Comparison of ENCODE assay signal across 9 cellular contexts in the genomic region with DNA sequence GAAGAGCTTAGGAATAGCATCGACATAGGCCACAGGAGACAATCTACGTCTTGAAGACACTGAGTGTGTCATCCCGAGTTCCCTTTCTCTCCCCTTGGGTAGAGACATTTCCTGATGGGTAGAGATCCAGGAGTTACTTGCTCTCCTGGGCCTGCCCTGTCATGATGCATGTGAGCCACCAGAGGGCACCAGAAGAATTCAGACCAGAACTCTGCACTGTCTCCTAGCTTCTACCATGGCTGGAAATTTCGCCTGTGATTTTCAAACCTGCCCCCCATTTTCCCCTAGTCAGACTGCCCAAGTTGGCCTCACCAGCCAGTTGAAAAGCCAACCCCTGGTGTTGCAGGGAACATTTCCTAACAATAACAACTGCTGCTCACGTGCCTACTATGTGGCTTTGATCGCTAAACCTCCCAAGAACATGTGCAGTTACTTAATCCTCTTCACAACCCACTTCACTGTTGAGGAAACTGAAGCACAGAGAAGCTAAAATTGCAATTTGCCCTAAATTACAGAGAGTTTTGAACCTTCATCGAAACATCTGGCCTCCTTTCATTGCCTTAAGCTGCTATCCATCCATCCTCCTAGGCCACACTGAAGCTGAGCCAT. TPM values are rescaled to one million over a fixed set of nuclear protein-coding genes. Genes with fewer than 3 reads are reported as not detected.
DNase-seq lines count a peak whose midpoint lies in the region; ATAC-seq and TF ChIP-seq lines count a peak whose summit lies in the region.
"Had no signal": no experiment of that assay in that cellular context is flagged by ENCODE, and none has a peak within 500 bp of the region (broad histone marks: within the 10 kb centered on the region; RNA-seq: fewer than 3 reads in every experiment).

No MANE protein-coding gene starts in this region.

- H3K4me3 Mint-ChIP-seq in endodermal cell = no peak overlapping the region
- H3K4me3 Mint-ChIP-seq: T-helper 1 cell treated with Interleukin-12 subunit alpha and Interleukin-12 subunit beta and Interleukin-4 antibody, amounts not matched to agents 30 μg/mL and 1 μg/mL, for 36 hours had no signal

- ATAC-seq in GM19025 (IDR thresholded peaks at IDR 0.05; ENCODE audit: low read depth, unreplicated experiment) (peak; percentile 73), HG03159 (IDR thresholded peaks at IDR 0.05; ENCODE audit: unreplicated experiment) (peak; percentile 81)

- H3K9me3 Mint-ChIP-seq in endodermal cell = no peaks in the 10 kb centered on the region
- H3K9me3 Mint-ChIP-seq: T-helper 1 cell treated with Interleukin-12 subunit alpha and Interleukin-12 subunit beta and Interleukin-4 antibody, amounts not matched to agents 30 μg/mL and 1 μg/mL, for 36 hours had no signal

- no peaks in the 10 kb centered on the region for H3K27me3 ChIP-seq in endodermal cell (ENCODE audit: control insufficient read depth, insufficient read depth, low read length, poor library complexity, severe bottlenecking)

- peaks cover 22% of the 10 kb centered on the region for H3K4me1 Mint-ChIP-seq in endodermal cell

- H3K36me3 Mint-ChIP-seq in endodermal cell (ENCODE audit: low read depth) = no peaks in the 10 kb centered on the region

- no peak overlapping the region for H3K27ac ChIP-seq in endodermal cell (ENCODE audit: low read depth, low read length)

- no peak overlapping the region for H3K9ac ChIP-seq in endodermal cell (ENCODE audit: extremely low read depth, low read length, poor library complexity, severe bottlenecking)

- WGBS in endodermal cell (ENCODE audit: insufficient coverage in 1 of 2, insufficient read length in 1 of 2), 2 experiments = 69 to 70% methylated on average over 6 to 7 of the region's 7 CpGs

- no peaks in the 10 kb centered on the region for H3K27me3 Mint-ChIP-seq in endodermal cell (ENCODE audit: insufficient read depth)

- no peaks in the 10 kb centered on the region for H3K9me3 ChIP-seq in endodermal cell (ENCODE audit: control insufficient read depth, low read length)

- H3K36me3 ChIP-seq in endodermal cell (ENCODE audit: control insufficient read depth, insufficient read depth, low read length) = peaks cover 17% of the 10 kb centered on the region

- H3K27ac Mint-ChIP-seq in endodermal cell = no peak overlapping the region
- H3K27ac Mint-ChIP-seq: T-helper 1 cell treated with Interleukin-12 subunit alpha and Interleukin-12 subunit beta and Interleukin-4 antibody, amounts not matched to agents 30 μg/mL and 1 μg/mL, for 36 hours had no signal

- TF ChIP-seq CTCF in endodermal cell (conservative IDR thresholded peaks at IDR 0.05) = peak; percentile 93

- H3K4me1 ChIP-seq in endodermal cell (ENCODE audit: control insufficient read depth, insufficient read depth, low read length) = peaks cover 18% of the 10 kb centered on the region

- DNase-seq in C1 segment of cervical spinal cord (lab: John Stamatoyannopoulos, UW) (peak in 11 of 14 donors; percentile 13 to 50 (median 40)), NCI-H345 (lab: John Stamatoyannopoulos, UW) (peak; percentile 60), endodermal cell (peak; percentile 91), mesenteric fat pad (ENCODE audit: low spot score) (peak; percentile 71)
- peak; percentile 46 for DNase-seq in activated CD4-positive, alpha-beta T cell treated with anti-CD3 and anti-CD28 coated beads, Interleukin-2, amount 50 U/mL, for 1 hour
- peak; percentile 11 to 22 for DNase-seq in stimulated activated CD8-positive, alpha-beta memory T cell treated with anti-CD3 and anti-CD28 coated beads, Interleukin-7, amount 100 ng/mL, for 1 hour (ENCODE audit: low read depth in 2 of 2)

- no peak overlapping the region for H3K4me3 ChIP-seq in endodermal cell (ENCODE audit: low read length)

RNA-seq across cellular contexts. Expression of a gene that starts 47.2 kb away (rescaled TPM):
- total RNA-seq in endodermal cell (100 to 1,000 TPM; 162 to 183 TPM), mesenteric fat pad (93.9 TPM)
- polyA plus RNA-seq in endodermal cell (2013, experiment 1 of 2) = 199 TPM
- 191 TPM for polyA plus RNA-seq in endodermal cell (2013, experiment 2 of 2)

Comparison
In these comparisons a context has a peak if more than half of its experiments do, and no peak if none do; other contexts are left out.
1. DNase-seq: peak in every context shown above with its lines; median percentile 91 in endodermal cell; 71 in mesenteric fat pad; 60 in NCI-H345; 46 in activated CD4-positive, alpha-beta T cell treated with anti-CD3 and anti-CD28 coated beads, Interleukin-2, amount 50 U/mL, for 1 hour; 40 in C1 segment of cervical spinal cord; 16 in stimulated activated CD8-positive, alpha-beta memory T cell treated with anti-CD3 and anti-CD28 coated beads, Interleukin-7, amount 100 ng/mL, for 1 hour.